ENCODE assay signal across 13 cellular contexts in the genomic region with DNA sequence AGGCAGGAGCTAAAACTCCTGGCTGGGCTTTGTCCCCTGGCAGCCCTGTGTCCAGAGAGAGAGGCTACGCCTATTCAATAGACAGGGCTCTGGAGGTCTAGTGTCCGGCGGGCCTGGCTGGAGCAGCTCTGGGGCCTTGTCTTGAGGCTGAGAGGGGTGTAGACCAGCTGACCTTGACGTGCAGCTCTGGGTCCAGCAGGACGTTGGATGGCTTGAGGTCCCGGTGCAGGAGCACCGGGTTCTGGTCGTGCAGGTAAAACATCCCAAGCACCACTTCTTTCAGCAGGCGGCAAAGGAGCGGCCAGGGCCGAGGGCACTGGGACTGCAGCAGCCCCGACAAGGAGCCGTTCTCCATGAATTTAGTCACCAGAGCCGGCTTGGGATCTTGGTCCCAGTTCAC. TPM values are rescaled to one million over a fixed set of nuclear protein-coding genes. Genes with fewer than 3 reads are reported as not detected.
DNase-seq lines count a peak whose midpoint lies in the region; ATAC-seq, FAIRE-seq and TF ChIP-seq lines count a peak whose summit lies in the region.
"Had no signal": no experiment of that assay in that cellular context is flagged by ENCODE, and none has a peak within 500 bp of the region (broad histone marks: within the 10 kb centered on the region; RNA-seq: fewer than 3 reads in every experiment).

No MANE protein-coding gene starts in this region.

- POLR2A ChIA-PET in activated CD8-positive, alpha-beta T cell treated with anti-CD3 and anti-CD28 coated beads, Interleukin-2, amount 10 ng/mL, durations not matched to agents 7 days and 5 days (lab: Charles Lee) = interaction anchor here (1.8 to 13.7 kb wide), 2 partner anchors 92 to 103 kb away, joined by 6 to 185 read pairs; a partner anchor contains a TSS
- POLR2A ChIA-PET in HepG2 (lab: Yijun Ruan, JAX) = interaction anchor here (0.7 to 1.4 kb wide), 4 partner anchors 91 to 225 kb away, joined by 3 to 5 read pairs (median 4); a partner anchor contains a TSS

- H3K36me3 Mint-ChIP-seq in activated CD4-positive, alpha-beta T cell treated with anti-CD3 and anti-CD28 coated beads, Interleukin-2, amount 10 ng/mL, durations not matched to agents 24 days and 14 days (ENCODE audit: low read depth) = peaks cover 30% of the 10 kb centered on the region
- peaks cover 34% of the 10 kb centered on the region for H3K36me3 Mint-ChIP-seq in activated CD8-positive, alpha-beta T cell treated with anti-CD3 and anti-CD28 coated beads, Interleukin-2, amount 10 ng/mL, durations not matched to agents 7 days and 5 days (ENCODE audit: low read depth)

- peaks cover 13 to 64% of the 10 kb centered on the region in 2 experiments; a peak in 4 of 5 replicates for H3K27me3 ChIP-seq in HepG2 (ENCODE audit: control insufficient read depth in 1 of 2, insufficient read depth in 2 of 2, low read length in 2 of 2)
- H3K27me3 ChIP-seq in stomach smooth muscle (ENCODE audit: control insufficient read depth in 1 of 2, insufficient read depth in 2 of 2, low read length in 2 of 2) = peaks cover 34 to 38% of the 10 kb centered on the region in 2 donors

- DNase-seq in activated CD4-positive, alpha-beta T cell treated with anti-CD3 and anti-CD28 coated beads, Interleukin-2, amount 10 ng/mL, durations not matched to agents 24 days and 14 days = no peak
- no peak for DNase-seq in activated CD4-positive, alpha-beta T cell treated with anti-CD3 and anti-CD28 coated beads, Interleukin-2, amount 50 U/mL, for 1 hour
- no peak for DNase-seq in activated CD8-positive, alpha-beta T cell treated with anti-CD3 and anti-CD28 coated beads, Interleukin-2, amount 10 ng/mL, durations not matched to agents 7 days and 5 days
- no peak for DNase-seq in HepG2 (ENCODE audit: low spot score)
- no peak for DNase-seq in COR-L47 (lab: John Stamatoyannopoulos, UW)
- DNase-seq: activated CD4-positive, alpha-beta T cell treated with anti-CD3 and anti-CD28 coated beads for 4 hours; NCI-H1092 had no signal

- ATAC-seq in activated CD8-positive, alpha-beta T cell treated with anti-CD3 and anti-CD28 coated beads, Interleukin-2, amount 10 ng/mL, durations not matched to agents 7 days and 5 days = no peak
- ATAC-seq in HepG2 (peak; percentile 2; the same call in 1 of the 3 replicates), HG02970 (IDR thresholded peaks at IDR 0.05; ENCODE audit: low FRiP score, unreplicated experiment) (no peak), esophagus mucosa (no peak)

- intact Hi-C loops in activated CD4-positive, alpha-beta T cell treated with anti-CD3 and anti-CD28 coated beads, Interleukin-2, amount 10 ng/mL, durations not matched to agents 24 days and 14 days (cut with micrococcal nuclease) = no loop called here
- intact Hi-C loops in HepG2 (cut with micrococcal nuclease; ENCODE audit: unreplicated experiment) = no loop called here

- FAIRE-seq in HepG2 (lab: Jason Lieb, UNC) = no peak
- FAIRE-seq: colon, RCC 7860 had no signal

- H3K27ac ChIP-seq in HepG2 (ENCODE audit: extremely low read length, insufficient read depth, low read length) (no peak overlapping the region), stomach smooth muscle (ENCODE audit: low read length) (peak overlapping the region; percentile 24)

- H3K36me3 ChIP-seq in HepG2 (replicated peaks in 1 of 2; ENCODE audit: control insufficient read depth in 1 of 2, insufficient read depth in 2 of 2, low read length in 2 of 2) = no peaks in the 10 kb centered on the region
- H3K36me3 ChIP-seq in stomach smooth muscle (ENCODE audit: control insufficient read depth in 2 of 2, insufficient read depth in 2 of 2, low read length in 2 of 2) = no peaks in the 10 kb centered on the region

- no peak for TF ChIP-seq CTCF in HepG2 (CRISPR knock-in tag; IDR thresholded peaks at IDR 0.05)

- BruUV-seq in HepG2 (replicated peaks; lab: Mats Ljungman, UMichigan) = no TSS peak

- no peak for TF ChIP-seq POLR2A in HepG2 (IDR thresholded peaks at IDR 0.05; ENCODE audit: insufficient read depth in 1 of 2, low read depth in 2 of 2, low read length in 2 of 2)

- no peaks in the 10 kb centered on the region for H3K79me2 ChIP-seq in HepG2 (ENCODE audit: insufficient read depth, low read length)

- peak overlapping the region; percentile 93 for H3K4me3 Mint-ChIP-seq in activated CD4-positive, alpha-beta T cell treated with anti-CD3 and anti-CD28 coated beads, Interleukin-2, amount 10 ng/mL, durations not matched to agents 24 days and 14 days
- H3K4me3 Mint-ChIP-seq in activated CD8-positive, alpha-beta T cell treated with anti-CD3 and anti-CD28 coated beads, Interleukin-2, amount 10 ng/mL, durations not matched to agents 7 days and 5 days = peak overlapping the region; percentile 90

- TF ChIP-seq EP300 in HepG2 (IDR thresholded peaks at IDR 0.05; ENCODE audit: low read depth in 2 of 2, low read length in 2 of 2) = no peak
- TF ChIP-seq EP300 in HepG2 (CRISPR knock-in tag; IDR thresholded peaks at IDR 0.05; ENCODE audit: borderline replicate concordance) = no peak

- no peaks in the 10 kb centered on the region for H3K9me3 Mint-ChIP-seq in activated CD4-positive, alpha-beta T cell treated with anti-CD3 and anti-CD28 coated beads, Interleukin-2, amount 10 ng/mL, durations not matched to agents 24 days and 14 days
- H3K9me3 Mint-ChIP-seq in activated CD8-positive, alpha-beta T cell treated with anti-CD3 and anti-CD28 coated beads, Interleukin-2, amount 10 ng/mL, durations not matched to agents 7 days and 5 days (ENCODE audit: insufficient read depth) = no peaks in the 10 kb centered on the region

- peaks cover 28% of the 10 kb centered on the region for H3K27me3 Mint-ChIP-seq in activated CD4-positive, alpha-beta T cell treated with anti-CD3 and anti-CD28 coated beads, Interleukin-2, amount 10 ng/mL, durations not matched to agents 24 days and 14 days
- H3K27me3 Mint-ChIP-seq in activated CD8-positive, alpha-beta T cell treated with anti-CD3 and anti-CD28 coated beads, Interleukin-2, amount 10 ng/mL, durations not matched to agents 7 days and 5 days (ENCODE audit: low read depth) = peaks cover 24% of the 10 kb centered on the region

- H3K4me2 ChIP-seq in HepG2 (ENCODE audit: low read depth, low read length) = no peak overlapping the region

- in situ Hi-C loops in HepG2 (cut with HindIII; ENCODE audit: extremely low pct_ligation_motif_present, low pct_unique_long_range_greater_than_20kb) = no loop called here

- H3K9me3 ChIP-seq in HepG2 (ENCODE audit: low read length) = no peaks in the 10 kb centered on the region
- H3K9me3 ChIP-seq in stomach smooth muscle (ENCODE audit: control insufficient read depth in 2 of 2, low read length in 2 of 2) = no peaks in the 10 kb centered on the region

- no peak overlapping the region for H3K9ac ChIP-seq in HepG2 (ENCODE audit: insufficient read depth, low read depth, low read length)
- no peak overlapping the region for H3K9ac ChIP-seq in stomach smooth muscle (ENCODE audit: low read length in 2 of 2)

- TF ChIP-seq RAD21 in HepG2 (CRISPR knock-in tag; IDR thresholded peaks at IDR 0.05) = no peak

- no peaks in the 10 kb centered on the region for H4K20me1 ChIP-seq in HepG2 (ENCODE audit: insufficient read depth, low read length)

- no peak overlapping the region for H3K27ac Mint-ChIP-seq in activated CD4-positive, alpha-beta T cell treated with anti-CD3 and anti-CD28 coated beads, Interleukin-2, amount 10 ng/mL, durations not matched to agents 24 days and 14 days
- no peak overlapping the region for H3K27ac Mint-ChIP-seq in activated CD8-positive, alpha-beta T cell treated with anti-CD3 and anti-CD28 coated beads, Interleukin-2, amount 10 ng/mL, durations not matched to agents 7 days and 5 days

- CTCF ChIA-PET in activated CD8-positive, alpha-beta T cell treated with anti-CD3 and anti-CD28 coated beads, Interleukin-2, amount 10 ng/mL, durations not matched to agents 7 days and 5 days (lab: Charles Lee) = interaction anchor here (1.2 to 12.7 kb wide), 4 partner anchors 11 to 91 kb away, joined by 4 to 709 read pairs (median 6); a partner anchor contains a TSS
- CTCF ChIA-PET in HepG2 (lab: Yijun Ruan, JAX; ENCODE audit: low intra/inter-chr PET ratio, low total read pairs) = no interaction called here

- H3K4me1 Mint-ChIP-seq in activated CD4-positive, alpha-beta T cell treated with anti-CD3 and anti-CD28 coated beads, Interleukin-2, amount 10 ng/mL, durations not matched to agents 24 days and 14 days = peaks cover 31% of the 10 kb centered on the region
- peaks cover 29% of the 10 kb centered on the region for H3K4me1 Mint-ChIP-seq in activated CD8-positive, alpha-beta T cell treated with anti-CD3 and anti-CD28 coated beads, Interleukin-2, amount 10 ng/mL, durations not matched to agents 7 days and 5 days (ENCODE audit: low read depth)

- H3K4me1 ChIP-seq in HepG2 (ENCODE audit: insufficient read depth, low read length) (peaks cover 21% of the 10 kb centered on the region), stomach smooth muscle (ENCODE audit: control insufficient read depth, insufficient read depth, low read length) (peaks cover 10% of the 10 kb centered on the region)

- WGBS in HepG2 (ENCODE audit: low lambda C conversion rate) = 56% methylated on average over 14 of the region's 14 CpGs

- H3K4me3 ChIP-seq in HepG2 (replicated peaks in 1 of 3; ENCODE audit: insufficient read depth in 1 of 3, low read depth in 2 of 3, low read length in 3 of 3) = no peak overlapping the region
- H3K4me3 ChIP-seq in stomach smooth muscle (ENCODE audit: low read length in 2 of 2) = peak overlapping the region; percentile 46 to 61

- no peak overlapping the region for H2AFZ ChIP-seq in HepG2 (ENCODE audit: low read length)

RNA-seq across cellular contexts. Expression of a gene that starts 0.9 kb away (rescaled TPM):
- total RNA-seq in activated CD4-positive, alpha-beta T cell treated with anti-CD3 and anti-CD28 coated beads, Interleukin-2, amount 10 ng/mL, durations not matched to agents 24 days and 14 days = 12.0 and 13.9 TPM in 2 replicates
- total RNA-seq in activated CD8-positive, alpha-beta T cell treated with anti-CD3 and anti-CD28 coated beads, Interleukin-2, amount 10 ng/mL, durations not matched to agents 7 days and 5 days = 10 to 100 TPM; 26.9 to 28.6 TPM
- total RNA-seq in HepG2 (2016; rRNA removed; fragmentation: Illumina TruSeq; extraction: Trizol) (not detected in 2 replicates), esophagus mucosa (10.5 TPM)
- not detected in 2 replicates for total RNA-seq in HepG2 (2016; cell fraction: cytosol; rRNA removed; fragmentation: Illumina TruSeq; extraction: Trizol; ENCODE audit: low read depth)
- not detected in 2 replicates for total RNA-seq in HepG2 (2016; cell fraction: insoluble cytoplasmic fraction; rRNA removed; fragmentation: Illumina TruSeq; extraction: Trizol)
- not detected in 2 replicates for total RNA-seq in HepG2 (2016; cell fraction: membrane; rRNA removed; fragmentation: Illumina TruSeq; extraction: Trizol)
- not detected in 2 replicates for total RNA-seq in HepG2 (2016; cell fraction: nucleus; rRNA removed; fragmentation: Illumina TruSeq; extraction: Trizol)
- polyA plus RNA-seq in HepG2 (2011; rRNA removed) = not detected in 2 replicates
- not detected in 2 replicates for polyA plus RNA-seq in HepG2 (2011; cell fraction: cytosol; rRNA removed)
- not detected in 2 replicates for polyA plus RNA-seq in HepG2 (2011; cell fraction: nucleus; rRNA removed)
- not detected in 2 replicates for polyA plus RNA-seq in HepG2 (2012)
- not detected in 2 replicates for polyA plus RNA-seq in HepG2 (2016; cell fraction: cytosol; fragmentation: Illumina TruSeq; extraction: Trizol; ENCODE audit: low read depth)
- not detected in 2 replicates for polyA plus RNA-seq in HepG2 (2016; cell fraction: insoluble cytoplasmic fraction; fragmentation: Illumina TruSeq; extraction: Trizol; ENCODE audit: low read depth)
- not detected in 2 replicates for polyA plus RNA-seq in HepG2 (2016; cell fraction: membrane; fragmentation: Illumina TruSeq; extraction: Trizol; ENCODE audit: low read depth)
- polyA plus RNA-seq in HepG2 (2016; cell fraction: nucleus; fragmentation: Illumina TruSeq; extraction: Trizol; ENCODE audit: insufficient read depth, low read depth) = not detected in 2 replicates
- polyA minus RNA-seq in HepG2 (2011; rRNA and poly(A)+ RNA removed; ENCODE audit: low replicate concordance) = not detected in 2 replicates
- polyA minus RNA-seq in HepG2 (2011; cell fraction: cytosol; rRNA and poly(A)+ RNA removed) = not detected in 2 replicates
- not detected in 2 replicates for polyA minus RNA-seq in HepG2 (2011; cell fraction: nucleus; rRNA and poly(A)+ RNA removed)
- total RNA-seq: A673 had no signal

RNA-seq across cellular contexts. Expression of a gene that starts 4.0 kb away (rescaled TPM):
- total RNA-seq in activated CD4-positive, alpha-beta T cell treated with anti-CD3 and anti-CD28 coated beads, Interleukin-2, amount 10 ng/mL, durations not matched to agents 24 days and 14 days = 1.6 and 2.8 TPM in 2 replicates
- 1 to 10 TPM; 3.4 to 4.7 TPM for total RNA-seq in activated CD8-positive, alpha-beta T cell treated with anti-CD3 and anti-CD28 coated beads, Interleukin-2, amount 10 ng/mL, durations not matched to agents 7 days and 5 days
- total RNA-seq in HepG2 (2016; rRNA removed; fragmentation: Illumina TruSeq; extraction: Trizol) = not detected in 2 replicates
- not detected in 2 replicates for total RNA-seq in HepG2 (2016; cell fraction: cytosol; rRNA removed; fragmentation: Illumina TruSeq; extraction: Trizol; ENCODE audit: low read depth)
- total RNA-seq in HepG2 (2016; cell fraction: insoluble cytoplasmic fraction; rRNA removed; fragmentation: Illumina TruSeq; extraction: Trizol) = not detected in 2 replicates
- total RNA-seq in HepG2 (2016; cell fraction: membrane; rRNA removed; fragmentation: Illumina TruSeq; extraction: Trizol) = not detected in 2 replicates
- total RNA-seq in HepG2 (2016; cell fraction: nucleus; rRNA removed; fragmentation: Illumina TruSeq; extraction: Trizol) = not detected in 2 replicates
- polyA plus RNA-seq in HepG2 (2011; rRNA removed) = 0.03 TPM in 1 of 2 replicates, not detected in the other
- polyA plus RNA-seq in HepG2 (2011; cell fraction: cytosol; rRNA removed) = not detected in 2 replicates
- 0.31 and 0.50 TPM in 2 replicates for polyA plus RNA-seq in HepG2 (2011; cell fraction: nucleus; rRNA removed)
- polyA plus RNA-seq in HepG2 (2012) = 0.20 TPM in 1 of 2 replicates, not detected in the other
- polyA plus RNA-seq in HepG2 (2016; cell fraction: cytosol; fragmentation: Illumina TruSeq; extraction: Trizol; ENCODE audit: low read depth) = not detected in 2 replicates
- polyA plus RNA-seq in HepG2 (2016; cell fraction: insoluble cytoplasmic fraction; fragmentation: Illumina TruSeq; extraction: Trizol; ENCODE audit: low read depth) = not detected in 2 replicates
- polyA plus RNA-seq in HepG2 (2016; cell fraction: membrane; fragmentation: Illumina TruSeq; extraction: Trizol; ENCODE audit: low read depth) = not detected in 2 replicates
- 0.19 TPM in 1 of 2 replicates, not detected in the other for polyA plus RNA-seq in HepG2 (2016; cell fraction: nucleus; fragmentation: Illumina TruSeq; extraction: Trizol; ENCODE audit: insufficient read depth, low read depth)
- 0.22 TPM in 1 of 2 replicates, not detected in the other for polyA minus RNA-seq in HepG2 (2011; rRNA and poly(A)+ RNA removed; ENCODE audit: low replicate concordance)
- polyA minus RNA-seq in HepG2 (2011; cell fraction: cytosol; rRNA and poly(A)+ RNA removed) = not detected in 2 replicates
- 0.99 TPM in 1 of 2 replicates, not detected in the other for polyA minus RNA-seq in HepG2 (2011; cell fraction: nucleus; rRNA and poly(A)+ RNA removed)
- total RNA-seq in esophagus mucosa = 4.5 TPM

RNA-seq across cellular contexts. Expression of a gene that starts 27.5 kb away (rescaled TPM):
- 12.2 and 14.2 TPM in 2 replicates for total RNA-seq in activated CD4-positive, alpha-beta T cell treated with anti-CD3 and anti-CD28 coated beads, Interleukin-2, amount 10 ng/mL, durations not matched to agents 24 days and 14 days
- total RNA-seq in activated CD8-positive, alpha-beta T cell treated with anti-CD3 and anti-CD28 coated beads, Interleukin-2, amount 10 ng/mL, durations not matched to agents 7 days and 5 days = 10 to 100 TPM; 26.9 to 28.0 TPM
- total RNA-seq in HepG2 (2016; rRNA removed; fragmentation: Illumina TruSeq; extraction: Trizol) (1.00 and 3.2 TPM in 2 replicates), esophagus mucosa (94.9 TPM)
- total RNA-seq in HepG2 (2016; cell fraction: cytosol; rRNA removed; fragmentation: Illumina TruSeq; extraction: Trizol; ENCODE audit: low read depth) = 0.40 and 0.53 TPM in 2 replicates
- total RNA-seq in HepG2 (2016; cell fraction: insoluble cytoplasmic fraction; rRNA removed; fragmentation: Illumina TruSeq; extraction: Trizol) = 0.25 and 2.9 TPM in 2 replicates
- total RNA-seq in HepG2 (2016; cell fraction: membrane; rRNA removed; fragmentation: Illumina TruSeq; extraction: Trizol) = 0.55 and 0.59 TPM in 2 replicates
- total RNA-seq in HepG2 (2016; cell fraction: nucleus; rRNA removed; fragmentation: Illumina TruSeq; extraction: Trizol) = 4.9 and 6.3 TPM in 2 replicates
- 8.2 and 12.4 TPM in 2 replicates for polyA plus RNA-seq in HepG2 (2011; rRNA removed)
- polyA plus RNA-seq in HepG2 (2011; cell fraction: cytosol; rRNA removed) = 1.2 and 1.9 TPM in 2 replicates
- polyA plus RNA-seq in HepG2 (2011; cell fraction: nucleus; rRNA removed) = 89.0 and 109 TPM in 2 replicates
- polyA plus RNA-seq in HepG2 (2012) = 9.0 and 9.1 TPM in 2 replicates
- 0.10 and 0.24 TPM in 2 replicates for polyA plus RNA-seq in HepG2 (2016; cell fraction: cytosol; fragmentation: Illumina TruSeq; extraction: Trizol; ENCODE audit: low read depth)
- polyA plus RNA-seq in HepG2 (2016; cell fraction: insoluble cytoplasmic fraction; fragmentation: Illumina TruSeq; extraction: Trizol; ENCODE audit: low read depth) = 0.76 and 0.87 TPM in 2 replicates
- 0.37 and 0.90 TPM in 2 replicates for polyA plus RNA-seq in HepG2 (2016; cell fraction: membrane; fragmentation: Illumina TruSeq; extraction: Trizol; ENCODE audit: low read depth)
- polyA plus RNA-seq in HepG2 (2016; cell fraction: nucleus; fragmentation: Illumina TruSeq; extraction: Trizol; ENCODE audit: insufficient read depth, low read depth) = 22.4 and 23.6 TPM in 2 replicates
- polyA minus RNA-seq in HepG2 (2011; rRNA and poly(A)+ RNA removed; ENCODE audit: low replicate concordance) = 13.2 and 32.8 TPM in 2 replicates
- polyA minus RNA-seq in HepG2 (2011; cell fraction: cytosol; rRNA and poly(A)+ RNA removed) = 0.30 and 1.5 TPM in 2 replicates
- polyA minus RNA-seq in HepG2 (2011; cell fraction: nucleus; rRNA and poly(A)+ RNA removed) = 17.3 and 18.9 TPM in 2 replicates

RNA-seq across cellular contexts. Expression of a gene that starts 28.9 kb away (rescaled TPM):
- 9.6 and 11.0 TPM in 2 replicates for total RNA-seq in activated CD4-positive, alpha-beta T cell treated with anti-CD3 and anti-CD28 coated beads, Interleukin-2, amount 10 ng/mL, durations not matched to agents 24 days and 14 days
- 10 to 100 TPM; 17.8 to 18.7 TPM for total RNA-seq in activated CD8-positive, alpha-beta T cell treated with anti-CD3 and anti-CD28 coated beads, Interleukin-2, amount 10 ng/mL, durations not matched to agents 7 days and 5 days
- total RNA-seq in HepG2 (2016; rRNA removed; fragmentation: Illumina TruSeq; extraction: Trizol) (1.4 and 6.9 TPM in 2 replicates), esophagus mucosa (82.9 TPM)
- 0.40 and 0.44 TPM in 2 replicates for total RNA-seq in HepG2 (2016; cell fraction: cytosol; rRNA removed; fragmentation: Illumina TruSeq; extraction: Trizol; ENCODE audit: low read depth)
- total RNA-seq in HepG2 (2016; cell fraction: insoluble cytoplasmic fraction; rRNA removed; fragmentation: Illumina TruSeq; extraction: Trizol) = 1.7 and 7.1 TPM in 2 replicates
- total RNA-seq in HepG2 (2016; cell fraction: membrane; rRNA removed; fragmentation: Illumina TruSeq; extraction: Trizol) = 0.93 and 1.2 TPM in 2 replicates
- 10.5 and 12.4 TPM in 2 replicates for total RNA-seq in HepG2 (2016; cell fraction: nucleus; rRNA removed; fragmentation: Illumina TruSeq; extraction: Trizol)
- polyA plus RNA-seq in HepG2 (2011; rRNA removed) = 3.9 and 6.1 TPM in 2 replicates
- polyA plus RNA-seq in HepG2 (2011; cell fraction: cytosol; rRNA removed) = 0.65 and 1.5 TPM in 2 replicates
- 94.5 and 110 TPM in 2 replicates for polyA plus RNA-seq in HepG2 (2011; cell fraction: nucleus; rRNA removed)
- polyA plus RNA-seq in HepG2 (2012) = 4.0 and 7.4 TPM in 2 replicates
- polyA plus RNA-seq in HepG2 (2016; cell fraction: cytosol; fragmentation: Illumina TruSeq; extraction: Trizol; ENCODE audit: low read depth) = 0.31 and 0.36 TPM in 2 replicates
- 1.1 and 1.5 TPM in 2 replicates for polyA plus RNA-seq in HepG2 (2016; cell fraction: insoluble cytoplasmic fraction; fragmentation: Illumina TruSeq; extraction: Trizol; ENCODE audit: low read depth)
- 0.33 and 0.39 TPM in 2 replicates for polyA plus RNA-seq in HepG2 (2016; cell fraction: membrane; fragmentation: Illumina TruSeq; extraction: Trizol; ENCODE audit: low read depth)
- polyA plus RNA-seq in HepG2 (2016; cell fraction: nucleus; fragmentation: Illumina TruSeq; extraction: Trizol; ENCODE audit: insufficient read depth, low read depth) = 19.7 and 20.2 TPM in 2 replicates
- 7.7 and 12.0 TPM in 2 replicates for polyA minus RNA-seq in HepG2 (2011; rRNA and poly(A)+ RNA removed; ENCODE audit: low replicate concordance)
- polyA minus RNA-seq in HepG2 (2011; cell fraction: cytosol; rRNA and poly(A)+ RNA removed) = 1.2 TPM in 2 replicates
- polyA minus RNA-seq in HepG2 (2011; cell fraction: nucleus; rRNA and poly(A)+ RNA removed) = 40.7 and 44.3 TPM in 2 replicates

RNA-seq across cellular contexts. Expression of a gene that starts 29.1 kb away (rescaled TPM):
- total RNA-seq in activated CD4-positive, alpha-beta T cell treated with anti-CD3 and anti-CD28 coated beads, Interleukin-2, amount 10 ng/mL, durations not matched to agents 24 days and 14 days = not detected in 2 replicates
- total RNA-seq in activated CD8-positive, alpha-beta T cell treated with anti-CD3 and anti-CD28 coated beads, Interleukin-2, amount 10 ng/mL, durations not matched to agents 7 days and 5 days = not detected
- total RNA-seq in HepG2 (2016; rRNA removed; fragmentation: Illumina TruSeq; extraction: Trizol) = 0.04 TPM in 1 of 2 replicates, not detected in the other
- not detected in 2 replicates for total RNA-seq in HepG2 (2016; cell fraction: cytosol; rRNA removed; fragmentation: Illumina TruSeq; extraction: Trizol; ENCODE audit: low read depth)
- total RNA-seq in HepG2 (2016; cell fraction: insoluble cytoplasmic fraction; rRNA removed; fragmentation: Illumina TruSeq; extraction: Trizol) = 0.11 TPM in 1 of 2 replicates, not detected in the other
- total RNA-seq in HepG2 (2016; cell fraction: membrane; rRNA removed; fragmentation: Illumina TruSeq; extraction: Trizol) = not detected in 2 replicates
- total RNA-seq in HepG2 (2016; cell fraction: nucleus; rRNA removed; fragmentation: Illumina TruSeq; extraction: Trizol) = 0.34 TPM in 1 of 2 replicates, not detected in the other
- polyA plus RNA-seq in HepG2 (2011; rRNA removed) = 0.15 and 0.24 TPM in 2 replicates
- polyA plus RNA-seq in HepG2 (2011; cell fraction: cytosol; rRNA removed) = 0.03 and 0.05 TPM in 2 replicates
- 1.6 and 2.4 TPM in 2 replicates for polyA plus RNA-seq in HepG2 (2011; cell fraction: nucleus; rRNA removed)
- polyA plus RNA-seq in HepG2 (2012) = 0.17 and 0.40 TPM in 2 replicates
- not detected in 2 replicates for polyA plus RNA-seq in HepG2 (2016; cell fraction: cytosol; fragmentation: Illumina TruSeq; extraction: Trizol; ENCODE audit: low read depth)
- not detected in 2 replicates for polyA plus RNA-seq in HepG2 (2016; cell fraction: insoluble cytoplasmic fraction; fragmentation: Illumina TruSeq; extraction: Trizol; ENCODE audit: low read depth)
- not detected in 2 replicates for polyA plus RNA-seq in HepG2 (2016; cell fraction: membrane; fragmentation: Illumina TruSeq; extraction: Trizol; ENCODE audit: low read depth)
- polyA plus RNA-seq in HepG2 (2016; cell fraction: nucleus; fragmentation: Illumina TruSeq; extraction: Trizol; ENCODE audit: insufficient read depth, low read depth) = 0.47 TPM in 1 of 2 replicates, not detected in the other
- polyA minus RNA-seq in HepG2 (2011; rRNA and poly(A)+ RNA removed; ENCODE audit: low replicate concordance) = 0.32 TPM in 1 of 2 replicates, not detected in the other
- polyA minus RNA-seq in HepG2 (2011; cell fraction: cytosol; rRNA and poly(A)+ RNA removed) = not detected in 2 replicates
- polyA minus RNA-seq in HepG2 (2011; cell fraction: nucleus; rRNA and poly(A)+ RNA removed) = 0.37 and 0.39 TPM in 2 replicates
- total RNA-seq in esophagus mucosa = 3.4 TPM

Comparison
In these comparisons a context has a peak if more than half of its experiments do, and no peak if none do; other contexts are left out.
1. H3K4me3 ChIP-seq: peak in stomach smooth muscle (2 of 2); none in HepG2 (0 of 3).
2. RNA of a gene that starts 0.9 kb away (total RNA-seq): 26.9 to 28.6 TPM in activated CD8-positive, alpha-beta T cell treated with anti-CD3 and anti-CD28 coated beads, Interleukin-2, amount 10 ng/mL, durations not matched to agents 7 days and 5 days, 12.0 to 13.9 TPM in activated CD4-positive, alpha-beta T cell treated with anti-CD3 and anti-CD28 coated beads, Interleukin-2, amount 10 ng/mL, durations not matched to agents 24 days and 14 days and 10.5 TPM in esophagus mucosa (single experiment); not detected in HepG2; every median in the first group is over 10 times any median in the second.